Comparison of ENCODE assay signal across 20 cellular contexts in the genomic region with DNA sequence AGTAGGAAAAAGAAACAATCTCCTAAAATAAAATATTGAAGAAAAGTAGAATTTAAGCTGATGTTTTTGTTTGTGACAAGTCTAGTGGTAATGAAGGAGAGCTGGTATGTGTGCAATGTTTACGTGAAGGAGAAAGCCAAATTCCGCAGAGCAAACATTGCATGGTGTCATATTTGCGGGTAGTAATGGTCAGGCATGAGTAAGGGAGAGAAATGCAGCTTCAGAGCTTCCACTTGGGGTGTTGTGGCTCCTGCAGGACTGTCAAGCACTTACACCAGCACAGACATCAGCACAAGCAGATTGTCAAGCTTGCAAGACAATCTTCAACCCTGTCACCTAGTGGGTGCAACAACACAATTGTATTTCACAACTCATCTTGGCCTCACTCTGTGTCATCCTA.
A peak's percentile ranks its signal among the peaks of the same experiment; 100 is the strongest.
DNase-seq lines count a peak whose midpoint lies in the region; ATAC-seq and TF ChIP-seq lines count a peak whose summit lies in the region.
"Had no signal": no experiment of that assay in that cellular context is flagged by ENCODE, and none has a peak within 500 bp of the region (broad histone marks: within the 10 kb centered on the region; RNA-seq: fewer than 3 reads in every experiment).

No MANE protein-coding gene starts in this region.

- H4K20me1 ChIP-seq in OCI-LY1 (ENCODE audit: insufficient read depth, low read length), result no peaks in the 10 kb centered on the region

- H3K4me2 ChIP-seq in OCI-LY1 (ENCODE audit: low read length), result 0 out of 2 replicates have a peak overlapping the region, but pooled peaks have one; percentile 12
- H3K4me2 ChIP-seq: SK-N-SH had no signal

- H3K9me3 ChIP-seq in OCI-LY1 (ENCODE audit: low read length), result no peaks in the 10 kb centered on the region
- H3K9me3 ChIP-seq in WERI-Rb-1 (ENCODE audit: severe bottlenecking), result no peaks in the 10 kb centered on the region
- H3K9me3 ChIP-seq: body of pancreas, SK-N-SH, vagina had no signal

- H3K9me2 ChIP-seq in OCI-LY1 (ENCODE audit: low read depth, low read length), result no peaks in the 10 kb centered on the region
- H3K9me2 ChIP-seq: SK-N-SH had no signal

- in situ Hi-C loops in brain microvascular endothelial cell (cut with HindIII; ENCODE audit: low pct_ligation_motif_present, low sequenced_read_pairs), result no loop called here

- H3K36me3 ChIP-seq in OCI-LY1 (ENCODE audit: insufficient read depth, low read length) (no peaks in the 10 kb centered on the region), brain microvascular endothelial cell (replicated peaks) (no peaks in the 10 kb centered on the region), WERI-Rb-1 (no peaks in the 10 kb centered on the region)
- H3K36me3 ChIP-seq: vagina had no signal

- H3K27me3 Mint-ChIP-seq in activated naive CD4-positive, alpha-beta T cell treated with anti-CD3 and anti-CD28 coated beads, Interleukin-2, amount 10 ng/mL, durations not matched to agents 7 days and 5 days, result no peaks in the 10 kb centered on the region
- H3K27me3 Mint-ChIP-seq: activated CD4-positive, alpha-beta T cell treated with anti-CD3 and anti-CD28 coated beads, Interleukin-2, amount 10 ng/mL, durations not matched to agents 7 days and 5 days; CD4-positive, alpha-beta T cell had no signal

- no peaks in the 10 kb centered on the region for H3K9me3 Mint-ChIP-seq in activated naive CD4-positive, alpha-beta T cell treated with anti-CD3 and anti-CD28 coated beads, Interleukin-2, amount 10 ng/mL, durations not matched to agents 7 days and 5 days
- H3K9me3 Mint-ChIP-seq: CD4-positive, alpha-beta T cell; neural crest cell had no signal

- H3K4me1 Mint-ChIP-seq in activated naive CD4-positive, alpha-beta T cell treated with anti-CD3 and anti-CD28 coated beads, Interleukin-2, amount 10 ng/mL, durations not matched to agents 7 days and 5 days, result no peaks in the 10 kb centered on the region
- H3K4me1 Mint-ChIP-seq: activated CD4-positive, alpha-beta T cell treated with anti-CD3 and anti-CD28 coated beads, Interleukin-2, amount 10 ng/mL, durations not matched to agents 7 days and 5 days had no signal

- no peaks in the 10 kb centered on the region for H3F3A ChIP-seq in OCI-LY1 (ENCODE audit: insufficient read depth, low read length)

- CTCF ChIA-PET in activated naive CD4-positive, alpha-beta T cell treated with anti-CD3 and anti-CD28 coated beads, Interleukin-2, amount 10 ng/mL, durations not matched to agents 7 days and 5 days (lab: Charles Lee), result no interaction called here

- no peaks in the 10 kb centered on the region for H3K36me3 Mint-ChIP-seq in activated naive CD4-positive, alpha-beta T cell treated with anti-CD3 and anti-CD28 coated beads, Interleukin-2, amount 10 ng/mL, durations not matched to agents 7 days and 5 days

- peak overlapping the region; percentile 8 for H3K27ac ChIP-seq in OCI-LY1 (ENCODE audit: low read depth, low read length, poor library complexity, severe bottlenecking)
- no peak overlapping the region for H3K27ac ChIP-seq in brain microvascular endothelial cell
- H3K27ac ChIP-seq in WERI-Rb-1, result no peak overlapping the region
- H3K27ac ChIP-seq: body of pancreas, vagina had no signal

- H3K4me1 ChIP-seq in OCI-LY1 (ENCODE audit: insufficient read depth, low read length, severe bottlenecking), result peaks cover 47% of the 10 kb centered on the region
- H3K4me1 ChIP-seq: body of pancreas, vagina had no signal

- H3K9ac ChIP-seq in OCI-LY1 (ENCODE audit: low read length), result no peak overlapping the region
- H3K9ac ChIP-seq: SK-N-SH had no signal

- ATAC-seq in HG03108 (IDR thresholded peaks at IDR 0.05; ENCODE audit: unreplicated experiment), result no peak
- ATAC-seq: body of pancreas; stimulated activated naive CD8-positive, alpha-beta T cell treated with anti-CD3 and anti-CD28 coated beads, Interleukin-15, Interleukin-2, amounts not matched to agents 100 U/mL and 50 U/mL, for 24 hours had no signal

- DNase-seq in Daoy (ENCODE audit: low read depth) (peak; percentile 49), brain microvascular endothelial cell (peak; percentile 34), kidney glomerular epithelial cell (lab: John Stamatoyannopoulos, UW) (peak; percentile 56), NCI-H446 (lab: John Stamatoyannopoulos, UW) (no peak), WERI-Rb-1 (no peak)
- no peak for DNase-seq in activated naive CD4-positive, alpha-beta T cell treated with anti-CD3 and anti-CD28 coated beads, Interleukin-2, amount 10 ng/mL, durations not matched to agents 7 days and 5 days
- DNase-seq: activated CD4-positive, alpha-beta T cell treated with anti-CD3 and anti-CD28 coated beads, Interleukin-2, amount 10 ng/mL, durations not matched to agents 7 days and 5 days; activated naive CD4-positive, alpha-beta T cell treated with Interleukin-2 at 50 U/mL for 16 hours; body of pancreas; CD4-positive, alpha-beta T cell; cortex of kidney; NCI-H1930; NCI-H524; SK-N-SH; stimulated activated CD4-positive, alpha-beta T cell treated with anti-CD3 and anti-CD28 coated beads, Interleukin-15, amount 100 ng/mL, for 24 hours; stimulated activated naive CD8-positive, alpha-beta T cell treated with anti-CD3 and anti-CD28 coated beads, Interleukin-15, Interleukin-2, amounts not matched to agents 100 U/mL and 50 U/mL, for 24 hours had no signal

- H2AFZ ChIP-seq in OCI-LY1 (ENCODE audit: low read length), result peak overlapping the region; percentile 53

- TF ChIP-seq CTCF in OCI-LY1 (IDR thresholded peaks at IDR 0.05; ENCODE audit: low read length) (no peak), brain microvascular endothelial cell (IDR thresholded peaks at IDR 0.05; ENCODE audit: low read depth, low read length, missing control alignments) (no peak), WERI-Rb-1 (IDR thresholded peaks at IDR 0.05; ENCODE audit: low read depth, low read length) (no peak)

- H3K27me3 ChIP-seq in OCI-LY1 (ENCODE audit: insufficient read depth, low read length) (no peaks in the 10 kb centered on the region), brain microvascular endothelial cell (replicated peaks) (no peaks in the 10 kb centered on the region), WERI-Rb-1 (ENCODE audit: insufficient read depth, low read depth, severe bottlenecking) (no peaks in the 10 kb centered on the region)
- H3K27me3 ChIP-seq: body of pancreas, vagina had no signal

- no peaks in the 10 kb centered on the region for H3K79me2 ChIP-seq in OCI-LY1 (ENCODE audit: insufficient read depth, low read length)

- no peak overlapping the region for H3K27ac Mint-ChIP-seq in activated naive CD4-positive, alpha-beta T cell treated with anti-CD3 and anti-CD28 coated beads, Interleukin-2, amount 10 ng/mL, durations not matched to agents 7 days and 5 days
- H3K27ac Mint-ChIP-seq: activated CD4-positive, alpha-beta T cell treated with anti-CD3 and anti-CD28 coated beads, Interleukin-2, amount 10 ng/mL, durations not matched to agents 7 days and 5 days; CD4-positive, alpha-beta T cell had no signal

- H3K4me3 Mint-ChIP-seq in activated naive CD4-positive, alpha-beta T cell treated with anti-CD3 and anti-CD28 coated beads, Interleukin-2, amount 10 ng/mL, durations not matched to agents 7 days and 5 days, result no peak overlapping the region
- H3K4me3 Mint-ChIP-seq: activated CD4-positive, alpha-beta T cell treated with anti-CD3 and anti-CD28 coated beads, Interleukin-2, amount 10 ng/mL, durations not matched to agents 7 days and 5 days; CD4-positive, alpha-beta T cell; neural crest cell had no signal

- H3K4me3 ChIP-seq in OCI-LY1 (ENCODE audit: low read depth, low read length, poor library complexity, severe bottlenecking), result no peak overlapping the region
- H3K4me3 ChIP-seq in brain microvascular endothelial cell (ENCODE audit: low read depth, low read length), result no peak overlapping the region
- no peak overlapping the region for H3K4me3 ChIP-seq in WERI-Rb-1 (ENCODE audit: low read depth, low read length)
- H3K4me3 ChIP-seq: body of pancreas, vagina had no signal

Comparison
In these comparisons a context has a peak if more than half of its experiments do, and no peak if none do; other contexts are left out.
1. DNase-seq: peak in Daoy (single experiment), brain microvascular endothelial cell (single experiment) and kidney glomerular epithelial cell (single experiment); none in NCI-H446 (0 of 2), WERI-Rb-1 (single experiment) and activated naive CD4-positive, alpha-beta T cell treated with anti-CD3 and anti-CD28 coated beads, Interleukin-2, amount 10 ng/mL, durations not matched to agents 7 days and 5 days (single experiment).